Comparison of ENCODE assay signal across 8 cellular contexts in genomic region chr5:891837-892389, GRCh38. TPM values are rescaled to one million over a fixed set of nuclear protein-coding genes. Genes with fewer than 3 reads are reported as not detected.
DNase-seq lines count a peak whose midpoint lies in the region; ATAC-seq, FAIRE-seq and TF ChIP-seq lines count a peak whose summit lies in the region.

No MANE protein-coding gene starts in this region.

- peaks cover 63% of the 10 kb centered on the region for H3K4me1 Mint-ChIP-seq in activated CD4-positive, alpha-beta memory T cell treated with anti-CD3 and anti-CD28 coated beads, Interleukin-2, amount 10 ng/mL, durations not matched to agents 7 days and 5 days

- POLR2A ChIA-PET in activated CD4-positive, alpha-beta memory T cell treated with anti-CD3 and anti-CD28 coated beads, Interleukin-2, amount 10 ng/mL, durations not matched to agents 7 days and 5 days (lab: Charles Lee), result interaction anchor here (1.1 to 2.7 kb wide), 7 partner anchors 10 to 632 kb away, joined by 4 to 7 read pairs (median 5); partner anchors contain the start of genes LPCAT1 and PDCD6

- H3K4me1 ChIP-seq in trophoblast cell (ENCODE audit: control insufficient read depth in 1 of 2, insufficient read depth in 2 of 2, low read length in 2 of 2), result peaks cover 13% of the 10 kb centered on the region in 2 experiments

- peak overlapping the region; percentile 89 for H3K4me3 Mint-ChIP-seq in activated CD4-positive, alpha-beta memory T cell treated with anti-CD3 and anti-CD28 coated beads, Interleukin-2, amount 10 ng/mL, durations not matched to agents 7 days and 5 days

- peak overlapping the region; percentile 73 for H2BK120ac ChIP-seq in trophoblast cell (ENCODE audit: insufficient read depth, low read length, poor library complexity)

- H3K79me2 ChIP-seq in trophoblast cell (ENCODE audit: control insufficient read depth, insufficient read depth, low read length, poor library complexity), result peaks cover 17% of the 10 kb centered on the region

- peak overlapping the region; percentile 91 for H3K4me3 ChIP-seq in HL-60 (replicated peaks; ENCODE audit: insufficient read depth, low read length)
- H3K4me3 ChIP-seq in trophoblast cell (ENCODE audit: low read depth, low read length), result peak overlapping the region; percentile 97

- ATAC-seq in GM19452 (IDR thresholded peaks at IDR 0.05; ENCODE audit: unreplicated experiment), result no peak

- H2AFZ ChIP-seq in trophoblast cell (ENCODE audit: insufficient read depth, low read length, poor library complexity), result peak overlapping the region; percentile 71

- no peaks in the 10 kb centered on the region for H3K27me3 ChIP-seq in HL-60 (ENCODE audit: insufficient read depth, poor library complexity, severe bottlenecking)
- H3K27me3 ChIP-seq in trophoblast cell (ENCODE audit: insufficient read depth, low read length), result no peaks in the 10 kb centered on the region

- H4K91ac ChIP-seq in trophoblast cell (ENCODE audit: low read depth, low read length), result peak overlapping the region; percentile 83

- H3K9me3 ChIP-seq in trophoblast cell (ENCODE audit: insufficient read depth, low read depth, low read length), result no peaks in the 10 kb centered on the region

- DNase-seq in activated CD8-positive, alpha-beta memory T cell treated with anti-CD3 and anti-CD28 coated beads, Interleukin-2, amount 50 U/mL, for 48 hours, result peak; percentile 66
- no peak for DNase-seq in activated CD8-positive, alpha-beta memory T cell treated with anti-CD3 and anti-CD28 coated beads for 24 hours
- DNase-seq in HL-60 (ENCODE audit: low read depth in 1 of 2, low spot score in 1 of 2) (peak; percentile 11 to 25), globus pallidus (ENCODE audit: low spot score) (peak; percentile 20), trophoblast cell (peak in 1 of 2 donors; percentile 54), D721Med (ENCODE audit: insufficient read length, low spot score) (no peak)
- peak; percentile 28 for DNase-seq in activated CD4-positive, alpha-beta memory T cell treated with anti-CD3 and anti-CD28 coated beads, Interleukin-2, amount 10 ng/mL, durations not matched to agents 7 days and 5 days

- CTCF ChIA-PET in activated CD4-positive, alpha-beta memory T cell treated with anti-CD3 and anti-CD28 coated beads, Interleukin-2, amount 10 ng/mL, durations not matched to agents 7 days and 5 days (lab: Charles Lee), result interaction anchor here (1.2 to 2.6 kb wide), 3 partner anchors 9 to 214 kb away, joined by 3 to 16 read pairs (median 4); no protein-coding TSS in a partner anchor

- H2BK12ac ChIP-seq in trophoblast cell (ENCODE audit: low read length), result no peak overlapping the region

- peak overlapping the region; percentile 90 for H4K12ac ChIP-seq in trophoblast cell (ENCODE audit: low read depth, low read length)

- H3K4ac ChIP-seq in trophoblast cell (ENCODE audit: low read depth, low read length), result peak overlapping the region; percentile 88

- H3K27ac ChIP-seq in HL-60 (replicated peaks), result peak overlapping the region; percentile 91
- H3K27ac ChIP-seq in trophoblast cell (ENCODE audit: low read depth, low read length), result no peak overlapping the region

- peaks cover 70% of the 10 kb centered on the region for H3K36me3 Mint-ChIP-seq in activated CD4-positive, alpha-beta memory T cell treated with anti-CD3 and anti-CD28 coated beads, Interleukin-2, amount 10 ng/mL, durations not matched to agents 7 days and 5 days (ENCODE audit: low read depth)

- no peaks in the 10 kb centered on the region for H3K9me3 Mint-ChIP-seq in activated CD4-positive, alpha-beta memory T cell treated with anti-CD3 and anti-CD28 coated beads, Interleukin-2, amount 10 ng/mL, durations not matched to agents 7 days and 5 days

- H2BK5ac ChIP-seq in trophoblast cell (ENCODE audit: low read depth, low read length, poor library complexity), result peak overlapping the region; percentile 73

- H4K8ac ChIP-seq in trophoblast cell (ENCODE audit: low read depth, low read length), result peak overlapping the region; percentile 93

- peak overlapping the region; percentile 85 for H3K18ac ChIP-seq in trophoblast cell (ENCODE audit: low read length)

- H3K79me1 ChIP-seq in trophoblast cell (ENCODE audit: low read length), result peaks cover 12% of the 10 kb centered on the region

- peak overlapping the region; percentile 91 for H3K27ac Mint-ChIP-seq in activated CD4-positive, alpha-beta memory T cell treated with anti-CD3 and anti-CD28 coated beads, Interleukin-2, amount 10 ng/mL, durations not matched to agents 7 days and 5 days

- no CpG with 5 or more reads among the region's 25 CpGs for WGBS in trophoblast cell (ENCODE audit: extremely low coverage, insufficient coverage, insufficient read length)

- no peaks in the 10 kb centered on the region for H3K27me3 Mint-ChIP-seq in activated CD4-positive, alpha-beta memory T cell treated with anti-CD3 and anti-CD28 coated beads, Interleukin-2, amount 10 ng/mL, durations not matched to agents 7 days and 5 days

- peak overlapping the region; percentile 64 for H3K23ac ChIP-seq in trophoblast cell (ENCODE audit: low read length)

- peak overlapping the region; percentile 89 for H2AK5ac ChIP-seq in trophoblast cell (ENCODE audit: low read length)

- peak overlapping the region; percentile 92 for H3K9ac ChIP-seq in trophoblast cell (ENCODE audit: low read length)

- peaks cover 34 to 56% of the 10 kb centered on the region in 2 experiments for H3K36me3 ChIP-seq in trophoblast cell (ENCODE audit: control insufficient read depth in 1 of 2, insufficient read depth in 2 of 2, low read length in 2 of 2)

- H3K14ac ChIP-seq in trophoblast cell (ENCODE audit: low read length), result peak overlapping the region; percentile 87

- TF ChIP-seq CTCF in HL-60 (IDR thresholded peaks at IDR 0.05; ENCODE audit: insufficient read depth, low read length) (no peak), D721Med (IDR thresholded peaks at IDR 0.05; ENCODE audit: insufficient read depth, missing control alignments) (no peak)

- FAIRE-seq in D721Med (lab: Jason Lieb, UNC), result no peak

- H3K4me2 ChIP-seq in trophoblast cell (ENCODE audit: low read length), result peak overlapping the region; percentile 93

RNA-seq across cellular contexts. Expression of gene BRD9, which starts 0.7 kb away (rescaled TPM):
- total RNA-seq in activated CD4-positive, alpha-beta memory T cell treated with anti-CD3 and anti-CD28 coated beads, Interleukin-2, amount 10 ng/mL, durations not matched to agents 7 days and 5 days, result 10 to 100 TPM; 52.3 to 54.0 TPM
- 22.7 and 23.8 TPM in 2 replicates for polyA plus RNA-seq in trophoblast cell (2013)

RNA-seq across cellular contexts. Expression of gene TRIP13, which starts 0.8 kb away (rescaled TPM):
- 10 to 100 TPM; 26.6 to 28.8 TPM for total RNA-seq in activated CD4-positive, alpha-beta memory T cell treated with anti-CD3 and anti-CD28 coated beads, Interleukin-2, amount 10 ng/mL, durations not matched to agents 7 days and 5 days
- polyA plus RNA-seq in trophoblast cell (2013), result 21.5 and 22.0 TPM in 2 replicates

RNA-seq across cellular contexts. Expression of gene ZDHHC11, which starts 41.1 kb away (rescaled TPM):
- total RNA-seq in activated CD4-positive, alpha-beta memory T cell treated with anti-CD3 and anti-CD28 coated beads, Interleukin-2, amount 10 ng/mL, durations not matched to agents 7 days and 5 days, result 1 to 10 TPM; 5.8 to 6.6 TPM
- polyA plus RNA-seq in trophoblast cell (2013), result 5.3 and 5.4 TPM in 2 replicates

Comparison
In these comparisons a context has a peak if more than half of its experiments do, and no peak if none do; other contexts are left out.
1. DNase-seq: peak in activated CD8-positive, alpha-beta memory T cell treated with anti-CD3 and anti-CD28 coated beads, Interleukin-2, amount 50 U/mL, for 48 hours (single experiment), HL-60 (2 of 2), activated CD4-positive, alpha-beta memory T cell treated with anti-CD3 and anti-CD28 coated beads, Interleukin-2, amount 10 ng/mL, durations not matched to agents 7 days and 5 days (single experiment) and globus pallidus (single experiment); none in activated CD8-positive, alpha-beta memory T cell treated with anti-CD3 and anti-CD28 coated beads for 24 hours (single experiment) and D721Med (single experiment).